In genomic region chr1:100249155-100249536, GRCh38 we compare ENCODE assay signal across 8 cellular contexts. TPM values are rescaled to one million over a fixed set of nuclear protein-coding genes. Genes with fewer than 3 reads are reported as not detected.
A peak's percentile ranks its signal among the peaks of the same experiment; 100 is the strongest.
DNase-seq lines count a peak whose midpoint lies in the region; ATAC-seq and TF ChIP-seq lines count a peak whose summit lies in the region.

No MANE protein-coding gene starts in this region.

- H3K9me3 ChIP-seq in adrenal gland (replicated peaks in 1 of 3) (no peaks in the 10 kb centered on the region), upper lobe of left lung (no peaks in the 10 kb centered on the region)

- no peak overlapping the region for H3K27ac Mint-ChIP-seq in activated T-helper 2 cell treated with anti-CD3 and anti-CD28 coated beads, Interferon-gamma antibody, Interleukin-2, Interleukin-4, amounts not matched to agents 10 μg/mL and 5 μg/mL and 100 μg/mL, durations not matched to agents 14 hours and 24 hours and 36 hours

- no peak overlapping the region for H3K4me3 Mint-ChIP-seq in activated T-helper 2 cell treated with anti-CD3 and anti-CD28 coated beads, Interferon-gamma antibody, Interleukin-2, Interleukin-4, amounts not matched to agents 10 μg/mL and 5 μg/mL and 100 μg/mL, durations not matched to agents 14 hours and 24 hours and 36 hours (ENCODE audit: low read depth)

- peak overlapping the region; percentile 47 to 92 (median 69) for H3K27ac ChIP-seq in adrenal gland
- peak overlapping the region; percentile 75 to 91 (median 86) for H3K27ac ChIP-seq in upper lobe of left lung

- DNase-seq in NCI-H2227 treated with DMSO at 0.1 percent for 48 hours (lab: John Stamatoyannopoulos, UW): peak; percentile 45
- DNase-seq in NCI-H2227 (lab: John Stamatoyannopoulos, UW; ENCODE audit: unreplicated experiment): no peak
- no peak for DNase-seq in adrenal gland
- DNase-seq in left colon: no peak
- DNase-seq in upper lobe of left lung: no peak
- DNase-seq in NCI-H187 treated with DMSO at 0.1 percent for 48 hours (lab: John Stamatoyannopoulos, UW): no peak
- DNase-seq in activated T-helper 2 cell treated with anti-CD3 and anti-CD28 coated beads, Interferon-gamma antibody, Interleukin-2, Interleukin-4, amounts not matched to agents 10 μg/mL and 5 μg/mL and 100 μg/mL, durations not matched to agents 14 hours and 24 hours and 36 hours (ENCODE audit: low spot score): no peak

- peaks cover 5% of the 10 kb centered on the region for H3K27me3 Mint-ChIP-seq in activated T-helper 2 cell treated with anti-CD3 and anti-CD28 coated beads, Interferon-gamma antibody, Interleukin-2, Interleukin-4, amounts not matched to agents 10 μg/mL and 5 μg/mL and 100 μg/mL, durations not matched to agents 14 hours and 24 hours and 36 hours (ENCODE audit: low read depth)

- ATAC-seq in left colon (peak; percentile 17), upper lobe of left lung (ENCODE audit: low FRiP score in 2 of 2) (peak; percentile 3 to 16), HG02981 (IDR thresholded peaks at IDR 0.05; ENCODE audit: unreplicated experiment) (no peak)

- TF ChIP-seq POLR2A in adrenal gland (IDR thresholded peaks at IDR 0.05) (no peak), upper lobe of left lung (IDR thresholded peaks at IDR 0.05) (no peak)

- H3K36me3 ChIP-seq in adrenal gland (replicated peaks in 1 of 2): no peaks in the 10 kb centered on the region
- no peaks in the 10 kb centered on the region for H3K36me3 ChIP-seq in upper lobe of left lung

- H3K4me3 ChIP-seq in adrenal gland: peak overlapping the region; percentile 46 to 88 (median 81)
- H3K4me3 ChIP-seq in upper lobe of left lung: peak overlapping the region; percentile 31 to 90 (median 72)

- H3K27me3 ChIP-seq in adrenal gland (no peaks in the 10 kb centered on the region), upper lobe of left lung (no peaks in the 10 kb centered on the region)

- 0 to 1% (median 1%) methylated on average over 6 to 12 of the region's 12 CpGs for WGBS in adrenal gland, 4 donors
- WGBS in upper lobe of left lung, 2 donors: 2 to 4% methylated on average over 10 to 12 of the region's 12 CpGs

- peaks cover 6% of the 10 kb centered on the region for H3K36me3 Mint-ChIP-seq in activated T-helper 2 cell treated with anti-CD3 and anti-CD28 coated beads, Interferon-gamma antibody, Interleukin-2, Interleukin-4, amounts not matched to agents 10 μg/mL and 5 μg/mL and 100 μg/mL, durations not matched to agents 14 hours and 24 hours and 36 hours (ENCODE audit: low read depth)

- peaks cover 5 to 7% of the 10 kb centered on the region in 2 donors for H3K4me1 ChIP-seq in adrenal gland (replicated peaks in 1 of 2)
- H3K4me1 ChIP-seq in upper lobe of left lung: peaks cover 9 to 16% (median 15%) of the 10 kb centered on the region in 4 donors

- TF ChIP-seq CTCF in adrenal gland (IDR thresholded peaks at IDR 0.05) (no peak), upper lobe of left lung (IDR thresholded peaks at IDR 0.05) (no peak)

- peaks cover 11% of the 10 kb centered on the region for H3K4me1 Mint-ChIP-seq in activated T-helper 2 cell treated with anti-CD3 and anti-CD28 coated beads, Interferon-gamma antibody, Interleukin-2, Interleukin-4, amounts not matched to agents 10 μg/mL and 5 μg/mL and 100 μg/mL, durations not matched to agents 14 hours and 24 hours and 36 hours (ENCODE audit: low read depth)

- no peaks in the 10 kb centered on the region for H3K9me3 Mint-ChIP-seq in activated T-helper 2 cell treated with anti-CD3 and anti-CD28 coated beads, Interferon-gamma antibody, Interleukin-2, Interleukin-4, amounts not matched to agents 10 μg/mL and 5 μg/mL and 100 μg/mL, durations not matched to agents 14 hours and 24 hours and 36 hours

- intact Hi-C loops in adrenal gland (cut with DNase I) (no loop called here), left colon (cut with DNase I, micrococcal nuclease) (no loop called here)
- intact Hi-C loops in activated T-helper 2 cell treated with anti-CD3 and anti-CD28 coated beads, Interferon-gamma antibody, Interleukin-2, Interleukin-4, amounts not matched to agents 10 μg/mL and 5 μg/mL and 100 μg/mL, durations not matched to agents 14 hours and 24 hours and 36 hours (cut with micrococcal nuclease): loop anchor here (5.0 kb wide), 1 partner anchor 117 kb away; the partner anchor contains the start of genes SASS6 and TRMT13

- no peak for TF ChIP-seq EP300 in upper lobe of left lung (IDR thresholded peaks at IDR 0.05)

RNA-seq across cellular contexts. Expression of gene DBT, which starts 0.5 kb away (rescaled TPM):
- total RNA-seq in adrenal gland (10 to 100 TPM in 7 of 8 donors, 1 to 10 TPM in 1; 9.8 to 44.9 (median 21.5) TPM), left colon (10 to 100 TPM; 13.8 to 14.5 TPM), upper lobe of left lung (10 to 100 TPM in 3 of 6 donors, 1 to 10 TPM in 3; 4.4 to 17.1 (median 9.8) TPM)
- 10 to 100 TPM in 1 of 3 donors, 1 to 10 TPM in 2; 3.1 to 26.7 (median 3.7) TPM for polyA plus RNA-seq in adrenal gland
- 10.4 and 10.7 TPM in 2 replicates for total RNA-seq in activated T-helper 2 cell treated with anti-CD3 and anti-CD28 coated beads, Interferon-gamma antibody, Interleukin-2, Interleukin-4, amounts not matched to agents 10 μg/mL and 5 μg/mL and 100 μg/mL, durations not matched to agents 14 hours and 24 hours and 36 hours

RNA-seq across cellular contexts. Expression of gene RTCA, which starts 16.9 kb away (rescaled TPM):
- 10 to 100 TPM; 19.0 to 41.0 (median 34.0) TPM for total RNA-seq in adrenal gland
- 10 to 100 TPM; 20.5 to 61.2 (median 21.4) TPM for polyA plus RNA-seq in adrenal gland
- total RNA-seq in left colon: 10 to 100 TPM; 37.1 to 40.5 TPM
- total RNA-seq in upper lobe of left lung: 10 to 100 TPM; 12.1 to 36.4 (median 30.3) TPM
- 53.4 and 55.7 TPM in 2 replicates for total RNA-seq in activated T-helper 2 cell treated with anti-CD3 and anti-CD28 coated beads, Interferon-gamma antibody, Interleukin-2, Interleukin-4, amounts not matched to agents 10 μg/mL and 5 μg/mL and 100 μg/mL, durations not matched to agents 14 hours and 24 hours and 36 hours
